Comparison of ENCODE assay signal across 33 cellular contexts in genomic region chr18:37551249-37551648, GRCh38. TPM values are rescaled to one million over a fixed set of nuclear protein-coding genes. Genes with fewer than 3 reads are reported as not detected.
"Had no signal": no experiment of that assay in that cellular context is flagged by ENCODE, and none has a peak within 500 bp of the region (broad histone marks: within the 10 kb centered on the region; RNA-seq: fewer than 3 reads in every experiment).

No MANE protein-coding gene starts in this region.

- DNase-seq: activated CD4-positive, alpha-beta memory T cell treated with anti-CD3 and anti-CD28 coated beads for 36 hours; activated CD4-positive, alpha-beta T cell treated with anti-CD3 and anti-CD28 coated beads for 36 hours; activated CD4-positive, alpha-beta T cell treated with anti-CD3 and anti-CD28 coated beads, Interleukin-2, amount 10 ng/mL, durations not matched to agents 24 days and 14 days; activated CD4-positive, CD25-positive, alpha-beta regulatory T cell; activated CD4-positive, CD25-positive, alpha-beta regulatory T cell treated with anti-CD3 and anti-CD28 coated beads, Interleukin-2, amount 50 U/mL, for 72 hours; activated CD8-positive, alpha-beta memory T cell treated with anti-CD3 and anti-CD28 coated beads, Interleukin-2, amount 10 ng/mL, durations not matched to agents 7 days and 5 days; activated CD8-positive, alpha-beta memory T cell treated with anti-CD3 and anti-CD28 coated beads, Interleukin-2, amount 50 U/mL, for 4 hours; activated CD8-positive, alpha-beta T cell treated with anti-CD3 and anti-CD28 coated beads, Interleukin-2, amount 10 ng/mL, durations not matched to agents 7 days and 5 days; activated effector memory CD4-positive, alpha-beta T cell treated with anti-CD3 and anti-CD28 coated beads, Interleukin-2, amount 50 U/mL, for 16 hours; activated naive CD4-positive, alpha-beta T cell treated with anti-CD3 and anti-CD28 coated beads for 36 hours; activated naive CD8-positive, alpha-beta T cell treated with anti-CD3 and anti-CD28 coated beads for 36 hours; activated naive CD8-positive, alpha-beta T cell treated with anti-CD3 and anti-CD28 coated beads, Interleukin-2, amount 50 U/mL, for 24 hours; activated T-cell treated with anti-CD3 and anti-CD28 coated beads, Interleukin-2, amount 50 U/mL, for 1 hour; activated T-cell treated with anti-CD3 and anti-CD28 coated beads, Interleukin-2, amount 50 U/mL, for 48 hours; adrenal gland; amygdala; body of pancreas; central memory CD4-positive, alpha-beta T cell; cerebellar nuclear complex; colonic mucosa; effector CD8-positive, alpha-beta T cell; esophagus squamous epithelium; foreskin melanocyte; T-helper 2 cell had no signal

- ATAC-seq: activated CD4-positive, alpha-beta T cell treated with anti-CD3 and anti-CD28 coated beads for 36 hours; activated CD8-positive, alpha-beta memory T cell treated with anti-CD3 and anti-CD28 coated beads, Interleukin-2, amount 10 ng/mL, durations not matched to agents 7 days and 5 days; activated CD8-positive, alpha-beta T cell treated with anti-CD3 and anti-CD28 coated beads, Interleukin-2, amount 10 ng/mL, durations not matched to agents 7 days and 5 days; activated naive CD8-positive, alpha-beta T cell treated with anti-CD3 and anti-CD28 coated beads, Interleukin-2, amount 50 U/mL, for 24 hours; body of pancreas; gastroesophageal sphincter had no signal

RNA-seq across cellular contexts. Expression of gene CELF4, which starts 14.3 kb away (rescaled TPM):
- total RNA-seq: activated CD4-positive, alpha-beta memory T cell treated with anti-CD3 and anti-CD28 coated beads for 36 hours; activated CD4-positive, alpha-beta T cell treated with anti-CD3 and anti-CD28 coated beads for 36 hours; activated CD4-positive, alpha-beta T cell treated with anti-CD3 and anti-CD28 coated beads, Interleukin-2, amount 10 ng/mL, durations not matched to agents 24 days and 14 days; activated CD8-positive, alpha-beta memory T cell treated with anti-CD3 and anti-CD28 coated beads for 36 hours; activated CD8-positive, alpha-beta memory T cell treated with anti-CD3 and anti-CD28 coated beads, Interleukin-2, amount 10 ng/mL, durations not matched to agents 7 days and 5 days; activated CD8-positive, alpha-beta T cell treated with anti-CD3 and anti-CD28 coated beads, Interleukin-2, amount 10 ng/mL, durations not matched to agents 7 days and 5 days; activated naive CD4-positive, alpha-beta T cell treated with anti-CD3 and anti-CD28 coated beads for 36 hours; activated naive CD8-positive, alpha-beta T cell treated with anti-CD3 and anti-CD28 coated beads for 36 hours; activated T-helper 1 cell treated with anti-CD3 and anti-CD28 coated beads, Interleukin-12 subunit alpha, Interleukin-12 subunit beta, Interleukin-2, Interleukin-4 antibody, amounts not matched to agents 30 ng/mL and 10 ng/mL and 1 ng/mL, durations not matched to agents 14 hours and 24 hours and 36 hours; activated T-helper 2 cell treated with anti-CD3 and anti-CD28 coated beads, Interferon-gamma antibody, Interleukin-2, Interleukin-4, amounts not matched to agents 10 μg/mL and 5 μg/mL and 100 μg/mL, durations not matched to agents 14 hours and 24 hours and 36 hours; aorta; endothelial cell of umbilical vein; esophagus squamous epithelium; fibroblast of villous mesenchyme; glomerular endothelial cell; T-helper 1 cell treated with Interleukin-12 subunit alpha and Interleukin-12 subunit beta and Interleukin-4 antibody, amounts not matched to agents 30 ng/mL and 1 ng/mL, for 36 hours had no signal
